Comparison of ENCODE assay signal across 13 cellular contexts in genomic region chr21:42248783-42249597, GRCh38. TPM values are rescaled to one million over a fixed set of nuclear protein-coding genes. Genes with fewer than 3 reads are reported as not detected.
A peak's percentile ranks its signal among the peaks of the same experiment; 100 is the strongest.
DNase-seq lines count a peak whose midpoint lies in the region; ATAC-seq and TF ChIP-seq lines count a peak whose summit lies in the region.
"Had no signal": no experiment of that assay in that cellular context is flagged by ENCODE, and none has a peak within 500 bp of the region (broad histone marks: within the 10 kb centered on the region; RNA-seq: fewer than 3 reads in every experiment).

No MANE protein-coding gene starts in this region.

- H3K9me3 Mint-ChIP-seq in activated naive CD4-positive, alpha-beta T cell treated with anti-CD3 and anti-CD28 coated beads for 36 hours, result no peaks in the 10 kb centered on the region
- H3K9me3 Mint-ChIP-seq: stimulated activated naive CD8-positive, alpha-beta T cell treated with anti-CD3 and anti-CD28 coated beads, Interleukin-15, Interleukin-2, amounts not matched to agents 100 ng/mL and 50 ng/mL, for 24 hours had no signal

- H3K9ac ChIP-seq in BLaER1, result no peak overlapping the region
- H3K9ac ChIP-seq in OCI-LY1 (ENCODE audit: low read length), result peak overlapping the region; percentile 28; the same call in 1 of the 2 replicates

- CTCF ChIA-PET in activated naive CD4-positive, alpha-beta T cell treated with anti-CD3 and anti-CD28 coated beads for 36 hours (lab: Charles Lee), result interaction anchor here (0.5 to 2.0 kb wide), 2 partner anchors 10 to 61 kb away, joined by 4 to 9 read pairs; no protein-coding TSS in a partner anchor

- ATAC-seq in HG03039 (IDR thresholded peaks at IDR 0.05; ENCODE audit: unreplicated experiment) (peak; percentile 73), left colon (no peak)

- H3K9me2 ChIP-seq in OCI-LY1 (ENCODE audit: low read depth, low read length), result no peaks in the 10 kb centered on the region

- DNase-seq in GM19240 (ENCODE audit: insufficient read length, low spot score) (peak; percentile 76), left colon (no peak), left ventricle myocardium inferior (no peak), hippocampal formation (lab: John Stamatoyannopoulos, UW) (no peak)
- DNase-seq in activated naive CD4-positive, alpha-beta T cell treated with anti-CD3 and anti-CD28 coated beads for 36 hours, result no peak
- DNase-seq: brain microvascular endothelial cell, NCI-H187 treated with DMSO at 0.1 percent for 48 hours had no signal

- no peaks in the 10 kb centered on the region for H3K79me2 ChIP-seq in OCI-LY1 (ENCODE audit: insufficient read depth, low read length)

- H3K9me3 ChIP-seq in BLaER1 (no peaks in the 10 kb centered on the region), OCI-LY1 (ENCODE audit: low read length) (no peaks in the 10 kb centered on the region), left ventricle myocardium inferior (replicated peaks) (no peaks in the 10 kb centered on the region)

- H3K27ac ChIP-seq in BLaER1, result no peak overlapping the region
- peak overlapping the region; percentile 95 for H3K27ac ChIP-seq in OCI-LY1 (ENCODE audit: low read depth, low read length, poor library complexity, severe bottlenecking)
- H3K27ac ChIP-seq in left ventricle myocardium inferior (replicated peaks), result no peak overlapping the region
- H3K27ac ChIP-seq: brain microvascular endothelial cell, skin epidermis had no signal

- peaks cover 6% of the 10 kb centered on the region for H3K4me1 Mint-ChIP-seq in activated naive CD4-positive, alpha-beta T cell treated with anti-CD3 and anti-CD28 coated beads for 36 hours (ENCODE audit: low read depth)

- H3K36me3 Mint-ChIP-seq in activated naive CD4-positive, alpha-beta T cell treated with anti-CD3 and anti-CD28 coated beads for 36 hours (ENCODE audit: low read depth), result peaks cover 2% of the 10 kb centered on the region

- H3K4me3 Mint-ChIP-seq in activated naive CD4-positive, alpha-beta T cell treated with anti-CD3 and anti-CD28 coated beads for 36 hours, result no peak overlapping the region
- H3K4me3 Mint-ChIP-seq: stimulated activated naive CD8-positive, alpha-beta T cell treated with anti-CD3 and anti-CD28 coated beads, Interleukin-15, Interleukin-2, amounts not matched to agents 100 ng/mL and 50 ng/mL, for 24 hours had no signal

- peaks cover 34% of the 10 kb centered on the region for H3K36me3 ChIP-seq in BLaER1
- H3K36me3 ChIP-seq in OCI-LY1 (ENCODE audit: insufficient read depth, low read length), result no peaks in the 10 kb centered on the region
- no peaks in the 10 kb centered on the region for H3K36me3 ChIP-seq in left ventricle myocardium inferior
- H3K36me3 ChIP-seq: brain microvascular endothelial cell had no signal

- no peak overlapping the region for H2AFZ ChIP-seq in OCI-LY1 (ENCODE audit: low read length)

- H3K27me3 Mint-ChIP-seq in activated naive CD4-positive, alpha-beta T cell treated with anti-CD3 and anti-CD28 coated beads for 36 hours (ENCODE audit: low read depth), result no peaks in the 10 kb centered on the region
- H3K27me3 Mint-ChIP-seq: stimulated activated naive CD8-positive, alpha-beta T cell treated with anti-CD3 and anti-CD28 coated beads, Interleukin-15, Interleukin-2, amounts not matched to agents 100 ng/mL and 50 ng/mL, for 24 hours had no signal

- no peak overlapping the region for H3K27ac Mint-ChIP-seq in activated naive CD4-positive, alpha-beta T cell treated with anti-CD3 and anti-CD28 coated beads for 36 hours
- H3K27ac Mint-ChIP-seq: stimulated activated naive CD8-positive, alpha-beta T cell treated with anti-CD3 and anti-CD28 coated beads, Interleukin-15, Interleukin-2, amounts not matched to agents 100 ng/mL and 50 ng/mL, for 24 hours had no signal

- peaks cover 15% of the 10 kb centered on the region; the same call in 1 of the 2 replicates for H3K27me3 ChIP-seq in BLaER1
- no peaks in the 10 kb centered on the region for H3K27me3 ChIP-seq in OCI-LY1 (ENCODE audit: insufficient read depth, low read length)
- H3K27me3 ChIP-seq in left ventricle myocardium inferior (ENCODE audit: low read depth), result no peaks in the 10 kb centered on the region

- H3F3A ChIP-seq in OCI-LY1 (ENCODE audit: insufficient read depth, low read length), result no peaks in the 10 kb centered on the region

- H4K20me1 ChIP-seq in BLaER1 (peaks cover 100% of the 10 kb centered on the region), OCI-LY1 (ENCODE audit: insufficient read depth, low read length) (no peaks in the 10 kb centered on the region)

- H3K4me2 ChIP-seq in BLaER1, result peak overlapping the region; percentile 48
- peak overlapping the region; percentile 32 for H3K4me2 ChIP-seq in OCI-LY1 (ENCODE audit: low read length)

- TF ChIP-seq CTCF in OCI-LY1 (IDR thresholded peaks at IDR 0.05; ENCODE audit: low read length) (no peak), left ventricle myocardium inferior (IDR thresholded peaks at IDR 0.05; ENCODE audit: borderline replicate concordance) (no peak)

- intact Hi-C loops in left colon (cut with DNase I, micrococcal nuclease), result no loop called here
- intact Hi-C loops in activated naive CD4-positive, alpha-beta T cell treated with anti-CD3 and anti-CD28 coated beads for 36 hours (cut with micrococcal nuclease), result no loop called here
- intact Hi-C loops in left ventricle myocardium inferior (cut with micrococcal nuclease), result no loop called here

- H3K4me3 ChIP-seq in BLaER1, result no peak overlapping the region
- H3K4me3 ChIP-seq in OCI-LY1 (ENCODE audit: low read depth, low read length, poor library complexity, severe bottlenecking), result no peak overlapping the region
- H3K4me3 ChIP-seq in left ventricle myocardium inferior, result no peak overlapping the region
- H3K4me3 ChIP-seq: lung, skin epidermis had no signal

- H3K4me1 ChIP-seq in BLaER1 (peaks cover 63% of the 10 kb centered on the region), OCI-LY1 (ENCODE audit: insufficient read depth, low read length, severe bottlenecking) (peaks cover 84% of the 10 kb centered on the region), left ventricle myocardium inferior (peaks cover 35% of the 10 kb centered on the region)

RNA-seq across cellular contexts. Expression of gene ABCG1, which starts 30.1 kb away (rescaled TPM):
- total RNA-seq in left colon, result 10 to 100 TPM; 17.0 to 86.9 TPM
- total RNA-seq in activated naive CD4-positive, alpha-beta T cell treated with anti-CD3 and anti-CD28 coated beads for 36 hours, result 10 to 100 TPM; 27.8 to 28.7 TPM
- total RNA-seq in left ventricle myocardium inferior, result 8.7 TPM
